14 cellular contexts compared by ENCODE assay signal in genomic region chr11:114260483-114260882, GRCh38. TPM values are rescaled to one million over a fixed set of nuclear protein-coding genes. Genes with fewer than 3 reads are reported as not detected.
DNase-seq lines count a peak whose midpoint lies in the region; ATAC-seq and TF ChIP-seq lines count a peak whose summit lies in the region.
"Had no signal": no experiment of that assay in that cellular context is flagged by ENCODE, and none has a peak within 500 bp of the region (broad histone marks: within the 10 kb centered on the region; RNA-seq: fewer than 3 reads in every experiment).

No MANE protein-coding gene starts in this region.

- no peaks in the 10 kb centered on the region for H3K36me3 Mint-ChIP-seq in activated CD8-positive, alpha-beta T cell treated with anti-CD3 and anti-CD28 coated beads, Interleukin-2, amount 10 ng/mL, durations not matched to agents 7 days and 5 days (ENCODE audit: low read depth)
- H3K36me3 Mint-ChIP-seq in activated CD8-positive, alpha-beta T cell treated with anti-CD3 and anti-CD28 coated beads for 36 hours (ENCODE audit: low read depth) = no peaks in the 10 kb centered on the region
- H3K36me3 Mint-ChIP-seq: activated CD4-positive, alpha-beta memory T cell treated with anti-CD3 and anti-CD28 coated beads for 36 hours; naive thymus-derived CD8-positive, alpha-beta T cell had no signal

- H3K4me3 ChIP-seq in gastroesophageal sphincter = peak overlapping the region in 1 of 2 donors; percentile 33
- no peak overlapping the region for H3K4me3 ChIP-seq in psoas muscle
- no peak overlapping the region for H3K4me3 ChIP-seq in uterus
- H3K4me3 ChIP-seq: A549, K562 had no signal

- H3K4me3 Mint-ChIP-seq in activated CD8-positive, alpha-beta T cell treated with anti-CD3 and anti-CD28 coated beads, Interleukin-2, amount 10 ng/mL, durations not matched to agents 7 days and 5 days = no peak overlapping the region
- H3K4me3 Mint-ChIP-seq in activated CD8-positive, alpha-beta T cell treated with anti-CD3 and anti-CD28 coated beads for 36 hours = no peak overlapping the region
- H3K4me3 Mint-ChIP-seq: activated CD4-positive, alpha-beta memory T cell treated with anti-CD3 and anti-CD28 coated beads for 36 hours; activated T-helper 17 cell treated with anti-CD3 and anti-CD28 coated beads, Interleukin-2, amount 50 U/mL, for 72 hours; naive thymus-derived CD8-positive, alpha-beta T cell had no signal

- peak overlapping the region; percentile 21 to 84 (median 76) for H3K27ac ChIP-seq in gastroesophageal sphincter
- peak overlapping the region; percentile 89 for H3K27ac ChIP-seq in psoas muscle
- H3K27ac ChIP-seq in uterus = peak overlapping the region; percentile 92 to 93
- H3K27ac ChIP-seq: A549 had no signal

- no peaks in the 10 kb centered on the region for H3K27me3 Mint-ChIP-seq in activated CD8-positive, alpha-beta T cell treated with anti-CD3 and anti-CD28 coated beads, Interleukin-2, amount 10 ng/mL, durations not matched to agents 7 days and 5 days (ENCODE audit: low read depth)
- no peaks in the 10 kb centered on the region for H3K27me3 Mint-ChIP-seq in activated CD8-positive, alpha-beta T cell treated with anti-CD3 and anti-CD28 coated beads for 36 hours
- H3K27me3 Mint-ChIP-seq: activated CD4-positive, alpha-beta memory T cell treated with anti-CD3 and anti-CD28 coated beads for 36 hours; activated T-helper 17 cell treated with anti-CD3 and anti-CD28 coated beads, Interleukin-2, amount 50 U/mL, for 72 hours had no signal

- H3K4me1 ChIP-seq in gastroesophageal sphincter (peaks cover 0 to 74% (median 39%) of the 10 kb centered on the region in 3 donors), psoas muscle (peaks cover 56% of the 10 kb centered on the region), uterus (peaks cover 0 to 5% of the 10 kb centered on the region in 2 donors)

- no peak for DNase-seq in activated CD8-positive, alpha-beta T cell treated with anti-CD3 and anti-CD28 coated beads, Interleukin-2, amount 10 ng/mL, durations not matched to agents 7 days and 5 days
- no peak for DNase-seq in activated CD8-positive, alpha-beta T cell treated with anti-CD3 and anti-CD28 coated beads for 36 hours
- DNase-seq in psoas muscle = peak in 1 of 2 donors; percentile 69
- no peak for DNase-seq in uterus
- no peak for DNase-seq in central memory CD4-positive, alpha-beta T cell
- DNase-seq in NCI-H2227 treated with DMSO at 0.1 percent for 48 hours (lab: John Stamatoyannopoulos, UW) = no peak
- DNase-seq in activated CD4-positive, alpha-beta T cell treated with anti-CD3 and anti-CD28 coated beads for 4 hours = no peak
- DNase-seq: NCI-H226 had no signal

- CTCF ChIA-PET in activated CD8-positive, alpha-beta T cell treated with anti-CD3 and anti-CD28 coated beads, Interleukin-2, amount 10 ng/mL, durations not matched to agents 7 days and 5 days (lab: Charles Lee) = interaction anchor here (0.8 to 9.2 kb wide), 61 partner anchors 9 to 458 kb away, joined by 3 to 178 read pairs (median 7); partner anchors contain the start of gene ZBTB16
- CTCF ChIA-PET in activated CD8-positive, alpha-beta T cell treated with anti-CD3 and anti-CD28 coated beads for 36 hours (lab: Charles Lee) = interaction anchor here (0.7 to 11.6 kb wide), 55 partner anchors 8 to 462 kb away, joined by 3 to 210 read pairs (median 6); partner anchors contain the start of gene HTR3B

- TF ChIP-seq EP300 in gastroesophageal sphincter (IDR thresholded peaks at IDR 0.05) = no peak

- H3K27me3 ChIP-seq in gastroesophageal sphincter (peaks cover 17% of the 10 kb centered on the region), psoas muscle (ENCODE audit: insufficient read depth in 3 of 3, low read length in 2 of 3) (no peaks in the 10 kb centered on the region), uterus (no peaks in the 10 kb centered on the region)

- H3K9me3 ChIP-seq in gastroesophageal sphincter = no peaks in the 10 kb centered on the region
- H3K9me3 ChIP-seq in psoas muscle = no peaks in the 10 kb centered on the region
- H3K9me3 ChIP-seq in uterus = no peaks in the 10 kb centered on the region
- H3K9me3 ChIP-seq: A549 had no signal

- no peaks in the 10 kb centered on the region for H3K9me3 Mint-ChIP-seq in activated CD8-positive, alpha-beta T cell treated with anti-CD3 and anti-CD28 coated beads, Interleukin-2, amount 10 ng/mL, durations not matched to agents 7 days and 5 days (ENCODE audit: insufficient read depth)
- no peaks in the 10 kb centered on the region for H3K9me3 Mint-ChIP-seq in activated CD8-positive, alpha-beta T cell treated with anti-CD3 and anti-CD28 coated beads for 36 hours
- H3K9me3 Mint-ChIP-seq: activated CD4-positive, alpha-beta memory T cell treated with anti-CD3 and anti-CD28 coated beads for 36 hours; activated T-helper 17 cell treated with anti-CD3 and anti-CD28 coated beads, Interleukin-2, amount 50 U/mL, for 72 hours; naive thymus-derived CD8-positive, alpha-beta T cell had no signal

- peak overlapping the region; percentile 64 for H3K27ac Mint-ChIP-seq in activated CD8-positive, alpha-beta T cell treated with anti-CD3 and anti-CD28 coated beads, Interleukin-2, amount 10 ng/mL, durations not matched to agents 7 days and 5 days
- no peak overlapping the region for H3K27ac Mint-ChIP-seq in activated CD8-positive, alpha-beta T cell treated with anti-CD3 and anti-CD28 coated beads for 36 hours
- H3K27ac Mint-ChIP-seq: activated CD4-positive, alpha-beta memory T cell treated with anti-CD3 and anti-CD28 coated beads for 36 hours; activated T-helper 17 cell treated with anti-CD3 and anti-CD28 coated beads, Interleukin-2, amount 50 U/mL, for 72 hours had no signal

- H3K4me1 Mint-ChIP-seq in activated CD8-positive, alpha-beta T cell treated with anti-CD3 and anti-CD28 coated beads, Interleukin-2, amount 10 ng/mL, durations not matched to agents 7 days and 5 days (ENCODE audit: low read depth) = peaks cover 24% of the 10 kb centered on the region
- H3K4me1 Mint-ChIP-seq in activated CD8-positive, alpha-beta T cell treated with anti-CD3 and anti-CD28 coated beads for 36 hours (ENCODE audit: low read depth) = no peaks in the 10 kb centered on the region
- H3K4me1 Mint-ChIP-seq: activated T-helper 17 cell treated with anti-CD3 and anti-CD28 coated beads, Interleukin-2, amount 50 U/mL, for 72 hours had no signal

- TF ChIP-seq CTCF in activated CD8-positive, alpha-beta T cell treated with anti-CD3 and anti-CD28 coated beads for 36 hours (IDR thresholded peaks at IDR 0.05) = no peak
- no peak for TF ChIP-seq CTCF in gastroesophageal sphincter (IDR thresholded peaks at IDR 0.05)
- no peak for TF ChIP-seq CTCF in psoas muscle (IDR thresholded peaks at IDR 0.05)
- TF ChIP-seq CTCF in uterus (IDR thresholded peaks at IDR 0.05) = no peak

- POLR2A ChIA-PET in activated CD8-positive, alpha-beta T cell treated with anti-CD3 and anti-CD28 coated beads, Interleukin-2, amount 10 ng/mL, durations not matched to agents 7 days and 5 days (lab: Charles Lee) = no interaction called here
- POLR2A ChIA-PET in activated CD8-positive, alpha-beta T cell treated with anti-CD3 and anti-CD28 coated beads for 36 hours (lab: Charles Lee) = interaction anchor here (1.3 kb wide), 1 partner anchor 21 kb away, joined by 6 read pairs; no protein-coding TSS in a partner anchor

- WGBS in gastroesophageal sphincter (ENCODE audit: low coverage in 1 of 2), 2 donors = 100% methylated on average over 1 of the region's 9 CpGs; no CpG with 5 or more reads in 1 of the 2 donors
- WGBS in psoas muscle, 3 donors = 39 to 57% (median 45%) methylated on average over 9 of the region's 9 CpGs

- intact Hi-C loops in activated CD8-positive, alpha-beta T cell treated with anti-CD3 and anti-CD28 coated beads for 36 hours (cut with micrococcal nuclease) = loop anchor here (2.0 kb wide), 2 partner anchors 224 to 364 kb away; no protein-coding TSS in a partner anchor
- intact Hi-C loops in psoas muscle (cut with DNase I) (loop anchor here (5.0 kb wide), 4 partner anchors 228 to 458 kb away; no protein-coding TSS in a partner anchor), uterus (cut with DNase I; ENCODE audit: low total_unique reads) (loop anchor here (5.0 to 10.0 kb wide), 3 partner anchors 203 to 266 kb away; partner anchors contain the start of gene ZBTB16)

- no peak for TF ChIP-seq POLR2A in gastroesophageal sphincter (IDR thresholded peaks at IDR 0.05)
- TF ChIP-seq POLR2A in uterus (IDR thresholded peaks at IDR 0.05) = no peak

- H3K36me3 ChIP-seq in gastroesophageal sphincter (peaks cover 0 to 16% of the 10 kb centered on the region in 2 donors), psoas muscle (ENCODE audit: insufficient read depth in 1 of 2, low read depth in 1 of 2) (no peaks in the 10 kb centered on the region), uterus (no peaks in the 10 kb centered on the region)

- ATAC-seq in activated CD8-positive, alpha-beta T cell treated with anti-CD3 and anti-CD28 coated beads, Interleukin-2, amount 10 ng/mL, durations not matched to agents 7 days and 5 days = no peak
- ATAC-seq in activated CD8-positive, alpha-beta T cell treated with anti-CD3 and anti-CD28 coated beads for 36 hours = no peak
- peak; percentile 6 for ATAC-seq in gastroesophageal sphincter
- peak in 3 of 4 donors; percentile 2 to 4 (median 4) for ATAC-seq in psoas muscle

RNA-seq across cellular contexts. Expression of gene NNMT, which starts 35.7 kb away (rescaled TPM):
- total RNA-seq in activated CD8-positive, alpha-beta T cell treated with anti-CD3 and anti-CD28 coated beads, Interleukin-2, amount 10 ng/mL, durations not matched to agents 7 days and 5 days = not detected
- not detected for total RNA-seq in activated CD8-positive, alpha-beta T cell treated with anti-CD3 and anti-CD28 coated beads for 36 hours
- total RNA-seq in gastroesophageal sphincter (100 to 1,000 TPM in 3 of 4 donors, 10 to 100 TPM in 1; 39.4 to 409 (median 243) TPM), psoas muscle (1,000 to 10,000 TPM in 1 of 4 donors, 100 to 1,000 TPM in 3; 165 to 2,602 (median 604) TPM), uterus (100 to 1,000 TPM in 2 of 4 donors, 10 to 100 TPM in 1, 1 to 10 TPM in 1; 4.6 to 362 (median 116) TPM)
- 1,000 to 10,000 TPM in 2 of 3 donors, 100 to 1,000 TPM in 1; 649 to 3,089 (median 1,851) TPM for polyA plus RNA-seq in psoas muscle
- total RNA-seq: activated CD4-positive, alpha-beta memory T cell treated with anti-CD3 and anti-CD28 coated beads for 36 hours; activated T-helper 17 cell treated with anti-CD3 and anti-CD28 coated beads, Interleukin-2, amount 50 U/mL, for 72 hours; naive thymus-derived CD8-positive, alpha-beta T cell had no signal
- polyA plus RNA-seq: naive thymus-derived CD8-positive, alpha-beta T cell had no signal

Comparison
In these comparisons a context has a peak if more than half of its experiments do, and no peak if none do; other contexts are left out.
1. ATAC-seq: peak in gastroesophageal sphincter (single experiment) and psoas muscle (3 of 4); none in activated CD8-positive, alpha-beta T cell treated with anti-CD3 and anti-CD28 coated beads, Interleukin-2, amount 10 ng/mL, durations not matched to agents 7 days and 5 days (single experiment) and activated CD8-positive, alpha-beta T cell treated with anti-CD3 and anti-CD28 coated beads for 36 hours (single experiment).
2. RNA of gene NNMT, which starts 35.7 kb away (total RNA-seq): 165 to 2,602 TPM in psoas muscle, 39.4 to 409 TPM in gastroesophageal sphincter and 4.6 to 362 TPM in uterus; not detected in activated CD8-positive, alpha-beta T cell treated with anti-CD3 and anti-CD28 coated beads, Interleukin-2, amount 10 ng/mL, durations not matched to agents 7 days and 5 days and not detected in activated CD8-positive, alpha-beta T cell treated with anti-CD3 and anti-CD28 coated beads for 36 hours; every median in the first group is over 4 times any median in the second.
3. Peak in every context shown above with its lines, with median percentiles within 50 percentile points of each other: H3K27ac ChIP-seq.